ENCODE assay signal across 23 cellular contexts in the genomic region with DNA sequence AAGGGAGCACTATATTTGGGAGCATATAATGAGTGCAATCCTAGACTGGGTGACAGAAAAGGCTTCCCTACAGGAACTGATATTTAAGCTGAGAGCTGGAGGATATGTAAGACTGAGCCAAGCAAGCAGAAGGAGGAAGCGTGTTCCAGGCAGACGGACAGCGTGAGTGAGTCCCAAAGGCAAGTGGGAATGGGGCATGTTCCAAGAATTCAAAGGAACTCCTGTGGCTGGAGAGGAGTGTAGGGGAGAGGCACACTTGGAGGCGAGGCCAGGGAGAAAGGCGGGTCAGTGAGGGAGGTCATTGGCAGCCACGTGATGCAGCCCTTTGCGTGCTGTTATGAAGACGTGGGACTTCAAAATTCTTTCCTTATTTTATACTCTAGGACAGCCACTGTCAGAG. TPM values are rescaled to one million over a fixed set of nuclear protein-coding genes. Genes with fewer than 3 reads are reported as not detected.
DNase-seq lines count a peak whose midpoint lies in the region; ATAC-seq and TF ChIP-seq lines count a peak whose summit lies in the region.
"Had no signal": no experiment of that assay in that cellular context is flagged by ENCODE, and none has a peak within 500 bp of the region (broad histone marks: within the 10 kb centered on the region; RNA-seq: fewer than 3 reads in every experiment).

No MANE protein-coding gene starts in this region.

- TF ChIP-seq CTCF in coronary artery (IDR thresholded peaks at IDR 0.05) (no peak), parathyroid adenoma (IDR thresholded peaks at IDR 0.05) (no peak)

- H3K36me3 ChIP-seq in BLaER1 treated with 17β-estradiol and CSF1 and Interleukin-3, amounts not matched to agents 10 nM and 100 nM, result no peaks in the 10 kb centered on the region
- no peaks in the 10 kb centered on the region for H3K36me3 ChIP-seq in parathyroid adenoma (ENCODE audit: control insufficient read depth, insufficient read depth, low read length)
- H3K36me3 ChIP-seq: vagina had no signal

- H3K4me1 ChIP-seq in BLaER1 treated with 17β-estradiol and CSF1 and Interleukin-3, amounts not matched to agents 10 nM and 100 nM, result peaks cover 16 to 51% (median 36%) of the 10 kb centered on the region in 10 experiments
- H3K4me1 ChIP-seq in parathyroid adenoma, result peaks cover 9% of the 10 kb centered on the region
- H3K4me1 ChIP-seq: A549, vagina had no signal

- no peaks in the 10 kb centered on the region for H3K27me3 ChIP-seq in BLaER1 treated with 17β-estradiol and CSF1 and Interleukin-3, amounts not matched to agents 10 nM and 100 nM
- no peaks in the 10 kb centered on the region for H3K27me3 ChIP-seq in parathyroid adenoma (ENCODE audit: control insufficient read depth, insufficient read depth, low read length)
- H3K27me3 ChIP-seq: vagina had no signal

- DNase-seq in coronary artery (ENCODE audit: low spot score), result peak; percentile 74
- DNase-seq in left ventricle myocardium superior, result peak; percentile 62
- DNase-seq in SW 1271 (lab: John Stamatoyannopoulos, UW), result no peak
- no peak for DNase-seq in NK-92 (lab: John Stamatoyannopoulos, UW; ENCODE audit: unreplicated experiment)
- DNase-seq: activated CD4-positive, alpha-beta T cell treated with anti-CD3 and anti-CD28 coated beads, Interleukin-2, amount 50 U/mL, for 4 hours; activated naive CD8-positive, alpha-beta T cell treated with anti-CD3 and anti-CD28 coated beads, Interleukin-2, amount 10 ng/mL, durations not matched to agents 7 days and 5 days; activated T-cell treated with anti-CD3 and anti-CD28 coated beads, Interleukin-2, amount 50 U/mL, for 48 hours; CD4-positive, CD25-positive, alpha-beta regulatory T cell; DMS53; effector CD8-positive, alpha-beta T cell; Kasumi-1; naive thymus-derived CD8-positive, alpha-beta T cell; NCI-H1417; NCI-H774; stimulated activated naive CD8-positive, alpha-beta T cell treated with anti-CD3 and anti-CD28 coated beads, Interleukin-15, amount 100 ng/mL, for 72 hours had no signal

- ATAC-seq in left ventricle myocardium superior (peak; percentile 79), GM21423 (IDR thresholded peaks at IDR 0.05; ENCODE audit: unreplicated experiment) (no peak), GM21619 (IDR thresholded peaks at IDR 0.05; ENCODE audit: unreplicated experiment) (no peak)
- ATAC-seq: A549; GM23338; naive thymus-derived CD8-positive, alpha-beta T cell; Panc1; stimulated activated naive CD8-positive, alpha-beta T cell treated with anti-CD3 and anti-CD28 coated beads, Interleukin-15, amount 100 ng/mL, for 72 hours had no signal

- no peaks in the 10 kb centered on the region for H4K20me1 ChIP-seq in BLaER1 treated with 17β-estradiol and CSF1 and Interleukin-3, amounts not matched to agents 10 nM and 100 nM

- no peaks in the 10 kb centered on the region for H3K79me2 ChIP-seq in parathyroid adenoma

- peak overlapping the region in 10 of 11 experiments; percentile 20 to 84 (median 66); a peak in 17 of 22 replicates for H3K4me2 ChIP-seq in BLaER1 treated with 17β-estradiol and CSF1 and Interleukin-3, amounts not matched to agents 10 nM and 100 nM
- H3K4me2 ChIP-seq in parathyroid adenoma (ENCODE audit: low read length), result no peak overlapping the region
- H3K4me2 ChIP-seq: A549, GM23338 had no signal

- H3K4me3 ChIP-seq in BLaER1 treated with 17β-estradiol and CSF1 and Interleukin-3, amounts not matched to agents 10 nM and 100 nM, result no peak overlapping the region
- H3K4me3 ChIP-seq in coronary artery, result no peak overlapping the region
- H3K4me3 ChIP-seq in parathyroid adenoma (ENCODE audit: low read depth, low read length), result no peak overlapping the region
- H3K4me3 ChIP-seq: A549, GM23338, vagina had no signal

- peak overlapping the region in 9 of 11 experiments; percentile 23 to 75 (median 57); a peak in 17 of 22 replicates for H3K27ac ChIP-seq in BLaER1 treated with 17β-estradiol and CSF1 and Interleukin-3, amounts not matched to agents 10 nM and 100 nM
- H3K27ac ChIP-seq in coronary artery, result no peak overlapping the region
- H3K27ac ChIP-seq in parathyroid adenoma, result peak overlapping the region; percentile 47
- H3K27ac ChIP-seq: A549, vagina had no signal

- intact Hi-C loops in left ventricle myocardium superior (cut with micrococcal nuclease), result no loop called here

- H3K9ac ChIP-seq in BLaER1 treated with 17β-estradiol and CSF1 and Interleukin-3, amounts not matched to agents 10 nM and 100 nM, result peak overlapping the region in 4 of 11 experiments; percentile 11 to 42 (median 17); a peak in 4 of 22 replicates
- H3K9ac ChIP-seq in parathyroid adenoma, result no peak overlapping the region

- H2AFZ ChIP-seq in parathyroid adenoma, result no peak overlapping the region
- H2AFZ ChIP-seq: GM23338 had no signal

- peaks cover 0 to 16% (median 0%) of the 10 kb centered on the region in 11 experiments; a peak in 8 of 22 replicates for H3K9me3 ChIP-seq in BLaER1 treated with 17β-estradiol and CSF1 and Interleukin-3, amounts not matched to agents 10 nM and 100 nM (replicated peaks in 1 of 11)
- H3K9me3 ChIP-seq in parathyroid adenoma (ENCODE audit: control insufficient read depth, low read length), result no peaks in the 10 kb centered on the region
- H3K9me3 ChIP-seq: A549, vagina had no signal

RNA-seq across cellular contexts. Expression of a gene that starts 27.9 kb away (rescaled TPM):
- total RNA-seq in left ventricle myocardium superior, result 37.5 TPM

Comparison
In these comparisons a context has a peak if more than half of its experiments do, and no peak if none do; other contexts are left out.
1. H3K27ac ChIP-seq: peak in BLaER1 treated with 17β-estradiol and CSF1 and Interleukin-3, amounts not matched to agents 10 nM and 100 nM (9 of 11) and parathyroid adenoma (single experiment); none in coronary artery (0 of 2).
2. DNase-seq: peak in coronary artery (single experiment) and left ventricle myocardium superior (single experiment); none in SW 1271 (0 of 2) and NK-92 (single experiment).